7 cellular contexts compared by ENCODE assay signal in the genomic region with DNA sequence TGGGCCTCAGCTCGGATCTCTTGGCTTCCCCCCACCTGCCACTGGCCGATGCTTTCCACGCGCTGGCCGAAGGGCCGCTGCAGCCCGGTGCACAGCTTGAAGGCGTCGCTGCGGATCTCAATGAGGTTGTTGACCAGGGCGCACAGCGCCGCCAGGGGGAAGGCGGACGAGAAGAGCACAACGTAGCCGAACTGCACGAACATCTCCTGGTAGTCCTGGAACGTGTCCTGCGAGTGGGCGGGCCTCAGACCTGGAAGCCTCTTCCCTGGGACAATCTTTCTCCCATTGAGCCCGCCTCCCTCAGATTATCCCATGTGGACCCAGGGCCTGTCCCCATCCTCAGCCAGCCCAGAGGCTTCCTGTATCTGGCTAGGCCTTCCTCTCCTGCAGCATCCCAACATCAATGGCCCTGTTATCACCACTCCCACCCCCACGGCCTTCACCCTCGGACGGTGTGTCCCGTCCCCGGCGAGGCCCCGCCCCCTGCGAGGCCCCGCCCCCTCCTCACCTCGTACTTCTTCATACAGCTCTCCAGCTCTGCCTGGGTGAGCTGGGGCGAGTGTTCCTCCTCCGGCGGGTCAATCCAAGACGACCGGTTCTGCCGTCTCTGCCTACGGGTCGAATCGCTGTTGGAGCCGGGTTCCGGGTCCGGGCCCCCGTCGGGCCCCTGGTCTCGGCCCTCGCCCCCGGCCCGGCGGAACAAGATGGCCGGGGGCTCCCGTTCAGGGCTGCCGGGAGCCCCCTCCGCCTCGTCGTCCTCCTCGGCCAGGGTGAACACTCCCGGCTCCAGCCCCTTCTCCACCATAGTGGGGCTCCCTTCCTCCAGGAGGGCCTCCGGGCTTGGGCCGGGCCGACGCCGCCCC. TPM values are rescaled to one million over a fixed set of nuclear protein-coding genes. Genes with fewer than 3 reads are reported as not detected.
DNase-seq lines count a peak whose midpoint lies in the region; ATAC-seq and TF ChIP-seq lines count a peak whose summit lies in the region.

No MANE protein-coding gene starts in this region.

- ATAC-seq in HG02870 (IDR thresholded peaks at IDR 0.05; ENCODE audit: unreplicated experiment), result no peak

- H3K27ac ChIP-seq in esophagus (ENCODE audit: low read depth in 2 of 2, low read length in 1 of 2) (peak overlapping the region; percentile 64 to 76), neutrophil (no peak overlapping the region)

- DNase-seq in LNCaP clone FGC (ENCODE audit: low read depth), result peak; percentile 91
- peak; percentile 83 for DNase-seq in activated CD8-positive, alpha-beta memory T cell treated with anti-CD3 and anti-CD28 coated beads for 24 hours
- DNase-seq in posterior cingulate gyrus, result no peak
- no peak for DNase-seq in T1000 (lab: John Stamatoyannopoulos, UW)

- H3K4me3 ChIP-seq in LNCaP clone FGC (ENCODE audit: low read depth, low read length) (peak overlapping the region; percentile 57), esophagus (ENCODE audit: low read depth in 1 of 2, low read length in 2 of 2) (peak overlapping the region; percentile 32 to 39), neutrophil (ENCODE audit: low read depth in 1 of 2, low read length in 1 of 2) (peak overlapping the region; percentile 56 to 67)

- H3K9me3 ChIP-seq in esophagus (ENCODE audit: control insufficient read depth in 2 of 2, insufficient read depth in 1 of 2, low read depth in 1 of 2, low read length in 1 of 2), result peaks cover 0 to 9% of the 10 kb centered on the region in 2 donors
- no peaks in the 10 kb centered on the region for H3K9me3 ChIP-seq in neutrophil

- H3K27me3 ChIP-seq in esophagus (ENCODE audit: control insufficient read depth in 1 of 2, insufficient read depth in 2 of 2, low read length in 2 of 2) (peaks cover 0 to 4% of the 10 kb centered on the region in 2 donors), neutrophil (peaks cover 93% of the 10 kb centered on the region)

- TF ChIP-seq CTCF in LNCaP clone FGC (IDR thresholded peaks at IDR 0.05; ENCODE audit: control insufficient read depth, extremely low read depth, insufficient read depth) (peak; percentile 92), neutrophil (IDR thresholded peaks at IDR 0.05) (no peak)

- 23 to 28% methylated on average over 57 to 64 of the region's 64 CpGs for WGBS in esophagus, 2 donors

- H3K36me3 ChIP-seq in esophagus (ENCODE audit: control insufficient read depth in 2 of 2, insufficient read depth in 2 of 2, low read length in 1 of 2) (peaks cover 0 to 22% of the 10 kb centered on the region in 2 donors), neutrophil (peaks cover under 1% of the 10 kb centered on the region)

- H3K4me1 ChIP-seq in esophagus (ENCODE audit: control insufficient read depth in 2 of 2, insufficient read depth in 2 of 2, low read length in 1 of 2), result peaks cover 5 to 14% of the 10 kb centered on the region in 2 donors
- peaks cover 14 to 19% of the 10 kb centered on the region in 2 experiments for H3K4me1 ChIP-seq in neutrophil (ENCODE audit: control insufficient read depth in 1 of 2, insufficient read depth in 1 of 2, low read depth in 1 of 2, low read length in 1 of 2)

- intact Hi-C loops in posterior cingulate gyrus (cut with DNase I), result no loop called here

RNA-seq across cellular contexts. Expression of gene ANO8, which starts 6.8 kb away (rescaled TPM):
- polyA plus RNA-seq in esophagus, result 10 to 100 TPM in 1 of 2 donors, 1 to 10 TPM in 1; 9.7 to 28.0 TPM

RNA-seq across cellular contexts. Expression of gene GTPBP3, which starts 9.5 kb away (rescaled TPM):
- polyA plus RNA-seq in esophagus, result 10 to 100 TPM; 13.5 to 20.2 TPM

RNA-seq across cellular contexts. Expression of gene DDA1, which starts 18.5 kb away (rescaled TPM):
- 10 to 100 TPM; 40.3 to 41.4 TPM for polyA plus RNA-seq in esophagus

RNA-seq across cellular contexts. Expression of gene MRPL34, which starts 22.2 kb away (rescaled TPM):
- polyA plus RNA-seq in esophagus, result 100 to 1,000 TPM in 1 of 2 donors, 10 to 100 TPM in 1; 72.1 to 102 TPM

RNA-seq across cellular contexts. Expression of gene ABHD8, which starts 24.7 kb away (rescaled TPM):
- polyA plus RNA-seq in esophagus, result 1 to 10 TPM; 3.4 to 4.5 TPM

Comparison
In these comparisons a context has a peak if more than half of its experiments do, and no peak if none do; other contexts are left out.
1. DNase-seq: peak in LNCaP clone FGC (single experiment) and activated CD8-positive, alpha-beta memory T cell treated with anti-CD3 and anti-CD28 coated beads for 24 hours (single experiment); none in posterior cingulate gyrus (0 of 10) and T1000 (single experiment).
2. Peak in every context shown above with its lines, with median percentiles within 50 percentile points of each other: H3K4me3 ChIP-seq.